ENCODE assay signal across 34 cellular contexts in the genomic region with DNA sequence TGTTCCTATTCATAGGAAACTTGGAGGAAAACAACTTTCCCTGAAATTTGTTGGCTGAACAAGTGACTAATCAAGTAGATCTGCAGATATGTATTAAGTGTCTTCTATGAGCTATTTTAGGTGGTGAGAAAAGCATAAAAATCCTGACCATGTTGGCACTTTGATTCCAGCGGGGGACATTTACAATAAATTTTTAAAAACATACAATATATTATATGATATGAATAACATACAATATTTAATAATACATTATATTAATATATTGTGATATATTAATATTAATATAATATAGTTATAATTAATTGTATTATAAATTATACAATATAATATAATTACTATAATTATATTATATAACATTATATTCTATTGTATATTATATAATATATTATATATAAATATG.
"Had no signal": no experiment of that assay in that cellular context is flagged by ENCODE, and none has a peak within 500 bp of the region (broad histone marks: within the 10 kb centered on the region; RNA-seq: fewer than 3 reads in every experiment).

No MANE protein-coding gene starts in this region.

- DNase-seq: activated B cell treated with CpG ODN at 0.5 μM for 24 hours; activated CD4-positive, alpha-beta T cell treated with anti-CD3 and anti-CD28 coated beads for 48 hours; activated CD4-positive, alpha-beta T cell treated with anti-CD3 and anti-CD28 coated beads, Interleukin-2, amount 50 U/mL, for 1 hour; activated CD4-positive, alpha-beta T cell treated with anti-CD3 and anti-CD28 coated beads, Interleukin-2, amount 50 U/mL, for 48 hours; activated CD8-positive, alpha-beta memory T cell treated with anti-CD3 and anti-CD28 coated beads for 24 hours; activated CD8-positive, alpha-beta T cell treated with anti-CD3 and anti-CD28 coated beads for 36 hours; activated effector memory CD4-positive, alpha-beta T cell treated with Interleukin-2 at 50 U/mL for 16 hours; activated gamma-delta T cell treated with Interleukin-2 at 50 U/mL for 16 hours; activated naive CD4-positive, alpha-beta T cell treated with anti-CD3 and anti-CD28 coated beads, Interleukin-2, amount 50 U/mL, for 16 hours; activated naive CD4-positive, alpha-beta T cell treated with Interleukin-2 at 50 U/mL for 16 hours; activated T-cell treated with anti-CD3 and anti-CD28 coated beads, Interleukin-2, amount 50 U/mL, for 4 hours; amniotic stem cell; anterior cingulate cortex; brain microvascular endothelial cell; cortex of kidney; dermis blood vessel endothelial cell; effector CD4-positive, alpha-beta T cell; effector memory CD8-positive, alpha-beta T cell; esophagus squamous epithelium; foreskin melanocyte; heart right ventricle; T-helper 17 cell; T1000 had no signal

- H3K4me1 ChIP-seq: esophagus squamous epithelium, gastroesophageal sphincter, heart right ventricle had no signal

- H3K79me2 ChIP-seq: hepatocyte had no signal

- H3K27ac ChIP-seq: brain microvascular endothelial cell, epithelial cell of prostate, esophagus squamous epithelium, gastroesophageal sphincter, heart right ventricle, hepatocyte, VCaP had no signal

- H3K27me3 Mint-ChIP-seq: activated B cell treated with CpG ODN at 0.5 μM for 24 hours; activated CD8-positive, alpha-beta T cell treated with anti-CD3 and anti-CD28 coated beads for 36 hours; activated naive CD8-positive, alpha-beta T cell; activated T-helper 17 cell treated with anti-CD3 and anti-CD28 coated beads, Interleukin-2, amount 50 U/mL, for 72 hours; central memory CD8-positive, alpha-beta T cell; effector memory CD8-positive, alpha-beta T cell; T-helper 17 cell had no signal

- H2AFZ ChIP-seq: hepatocyte had no signal

- FAIRE-seq: astrocyte, endothelial cell of umbilical vein had no signal

- H3K9me3 Mint-ChIP-seq: activated CD8-positive, alpha-beta T cell treated with anti-CD3 and anti-CD28 coated beads for 36 hours; activated T-cell treated with anti-CD3 and anti-CD28 coated beads, Interleukin-2, amount 50 U/mL, for 4 hours; activated T-helper 17 cell treated with anti-CD3 and anti-CD28 coated beads, Interleukin-2, amount 50 U/mL, for 72 hours; T-helper 2 cell treated with Interferon-gamma antibody and Interleukin-4, amounts not matched to agents 5 μg/mL and 100 μg/mL, for 36 hours had no signal

- ATAC-seq: activated CD4-positive, CD25-positive, alpha-beta regulatory T cell treated with anti-CD3 and anti-CD28 coated beads, Interleukin-2, amount 50 U/mL, for 24 hours; activated CD8-positive, alpha-beta T cell treated with anti-CD3 and anti-CD28 coated beads for 36 hours; activated T-cell treated with anti-CD3 and anti-CD28 coated beads, Interleukin-2, amount 50 U/mL, for 4 hours; activated T-helper 17 cell treated with anti-CD3 and anti-CD28 coated beads, Interleukin-2, amount 50 U/mL, for 72 hours; effector memory CD8-positive, alpha-beta T cell; gastroesophageal sphincter; heart right ventricle; T-helper 17 cell had no signal

- H3K36me3 ChIP-seq: brain microvascular endothelial cell, esophagus squamous epithelium, gastroesophageal sphincter, heart right ventricle had no signal

- H3K4me3 Mint-ChIP-seq: activated B cell treated with CpG ODN at 0.5 μM for 24 hours; activated CD8-positive, alpha-beta T cell treated with anti-CD3 and anti-CD28 coated beads for 36 hours; activated naive CD8-positive, alpha-beta T cell; activated T-cell treated with anti-CD3 and anti-CD28 coated beads, Interleukin-2, amount 50 U/mL, for 4 hours; activated T-helper 17 cell treated with anti-CD3 and anti-CD28 coated beads, Interleukin-2, amount 50 U/mL, for 72 hours; central memory CD8-positive, alpha-beta T cell; effector memory CD8-positive, alpha-beta T cell; T-helper 17 cell; T-helper 2 cell treated with Interferon-gamma antibody and Interleukin-4, amounts not matched to agents 5 μg/mL and 100 μg/mL, for 36 hours had no signal

- H3K4me1 Mint-ChIP-seq: activated B cell treated with CpG ODN at 0.5 μM for 24 hours; activated T-helper 17 cell treated with anti-CD3 and anti-CD28 coated beads, Interleukin-2, amount 50 U/mL, for 72 hours; central memory CD8-positive, alpha-beta T cell; T-helper 17 cell had no signal

- H3K27ac Mint-ChIP-seq: activated B cell treated with CpG ODN at 0.5 μM for 24 hours; activated CD8-positive, alpha-beta T cell treated with anti-CD3 and anti-CD28 coated beads for 36 hours; activated naive CD8-positive, alpha-beta T cell; activated T-helper 17 cell treated with anti-CD3 and anti-CD28 coated beads, Interleukin-2, amount 50 U/mL, for 72 hours; effector memory CD8-positive, alpha-beta T cell; T-helper 17 cell; T-helper 2 cell treated with Interferon-gamma antibody and Interleukin-4, amounts not matched to agents 5 μg/mL and 100 μg/mL, for 36 hours had no signal

- H3K4me3 ChIP-seq: esophagus squamous epithelium, gastroesophageal sphincter, heart right ventricle, hepatocyte had no signal

- H3K9me3 ChIP-seq: esophagus squamous epithelium, gastroesophageal sphincter, heart right ventricle had no signal

- H3K36me3 Mint-ChIP-seq: activated naive CD8-positive, alpha-beta T cell had no signal

- H3K4me2 ChIP-seq: hepatocyte had no signal

- H3K27me3 ChIP-seq: brain microvascular endothelial cell, esophagus squamous epithelium, heart right ventricle, hepatocyte had no signal
